2 cellular contexts compared by ENCODE assay signal in the genomic region with DNA sequence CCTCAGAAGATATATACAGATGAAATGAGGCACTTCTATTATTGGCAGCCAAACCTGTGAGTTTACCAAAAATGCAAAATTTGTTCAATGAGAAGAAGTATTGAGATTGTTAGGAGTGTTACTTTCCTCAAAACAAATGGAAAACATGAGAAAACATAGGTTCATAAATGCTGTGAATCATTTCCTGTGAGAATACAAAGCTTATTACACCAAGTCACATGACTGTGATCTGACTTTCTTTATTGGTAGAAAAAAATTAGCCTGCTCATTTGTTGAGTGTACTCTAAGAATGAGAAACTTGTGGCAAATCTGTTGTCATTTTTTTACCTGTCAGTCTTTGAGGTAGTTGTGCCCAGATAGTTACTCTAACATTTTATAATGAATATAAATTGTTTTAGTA.
TF ChIP-seq lines count a peak whose summit lies in the region.

No MANE protein-coding gene starts in this region.

TF ChIP-seq in IMR-90, 13 proteins besides CTCF, POLR2A, EP300 and RAD21:
- TF ChIP-seq USF2 (IDR thresholded peaks at IDR 0.05; ENCODE audit: low read depth, low read length) (0 out of 2 replicates have a peak, but pooled peaks have one; percentile 16), CEBPB (IDR thresholded peaks at IDR 0.05; ENCODE audit: low read depth, low read length) (no peak)

TF ChIP-seq in GM12878, 131 proteins besides CTCF, POLR2A, EP300 and RAD21:
- TF ChIP-seq CBFB (IDR thresholded peaks at IDR 0.05; ENCODE audit: low read depth), result no peak
- peak; percentile 54; the same call in 1 of the 2 replicates for TF ChIP-seq RAD51 (IDR thresholded peaks at IDR 0.05)
